Comparison of ENCODE assay signal across 10 cellular contexts in genomic region chr17:40070644-40070894, GRCh38. TPM values are rescaled to one million over a fixed set of nuclear protein-coding genes. Genes with fewer than 3 reads are reported as not detected.
DNase-seq lines count a peak whose midpoint lies in the region; ATAC-seq and TF ChIP-seq lines count a peak whose summit lies in the region.
"Had no signal": no experiment of that assay in that cellular context is flagged by ENCODE, and none has a peak within 500 bp of the region (broad histone marks: within the 10 kb centered on the region; RNA-seq: fewer than 3 reads in every experiment).

No MANE protein-coding gene starts in this region.

- no peaks in the 10 kb centered on the region for H3K27me3 ChIP-seq in lower lobe of right lung (ENCODE audit: low read depth)
- H3K27me3 ChIP-seq in stomach, result no peaks in the 10 kb centered on the region

- H3K27ac Mint-ChIP-seq in activated naive CD8-positive, alpha-beta T cell, result peak overlapping the region; percentile 61
- no peak overlapping the region for H3K27ac Mint-ChIP-seq in stimulated activated naive B cell treated with anti-CD40 and anti-IgM and Interleukin-4, amounts not matched to agents 10 μg/mL and 1 μg/mL and 100 μg/mL, for 72 hours

- TF ChIP-seq CTCF in lower lobe of right lung (IDR thresholded peaks at IDR 0.05), result no peak
- TF ChIP-seq CTCF in stomach (IDR thresholded peaks at IDR 0.05), result no peak

- H3K4me1 ChIP-seq in lower lobe of right lung, result peaks cover 94% of the 10 kb centered on the region
- H3K4me1 ChIP-seq in stomach, result peaks cover 88 to 100% (median 98%) of the 10 kb centered on the region in 4 donors

- H3K9me3 ChIP-seq in lower lobe of right lung (no peaks in the 10 kb centered on the region), stomach (no peaks in the 10 kb centered on the region)

- no peaks in the 10 kb centered on the region for H3K27me3 Mint-ChIP-seq in activated naive CD8-positive, alpha-beta T cell
- no peaks in the 10 kb centered on the region for H3K27me3 Mint-ChIP-seq in stimulated activated naive B cell treated with anti-CD40 and anti-IgM and Interleukin-4, amounts not matched to agents 10 μg/mL and 1 μg/mL and 100 μg/mL, for 72 hours

- intact Hi-C loops in lower lobe of right lung (cut with DNase I), result no loop called here
- intact Hi-C loops in stomach (cut with DNase I; ENCODE audit: low total_unique reads), result no loop called here

- WGBS in stomach, 5 donors, result 9 to 18% (median 16%) methylated on average over 3 of the region's 3 CpGs

- no peaks in the 10 kb centered on the region for H3K36me3 Mint-ChIP-seq in activated naive CD8-positive, alpha-beta T cell
- no peaks in the 10 kb centered on the region for H3K36me3 Mint-ChIP-seq in stimulated activated naive B cell treated with anti-CD40 and anti-IgM and Interleukin-4, amounts not matched to agents 10 μg/mL and 1 μg/mL and 100 μg/mL, for 72 hours

- DNase-seq in NCI-H1417 (lab: John Stamatoyannopoulos, UW), result peak in 2 of 3 experiments; percentile 53 to 72
- DNase-seq in NCI-H1417 treated with DMSO at 0.1 percent for 48 hours (lab: John Stamatoyannopoulos, UW), result no peak
- no peak for DNase-seq in lower lobe of right lung
- DNase-seq in stomach, result no peak
- no peak for DNase-seq in stimulated activated naive B cell treated with anti-CD40 and anti-IgM and Interleukin-4, amounts not matched to agents 10 μg/mL and 1 μg/mL and 100 μg/mL, for 72 hours
- DNase-seq in COLO668 (lab: John Stamatoyannopoulos, UW; ENCODE audit: unreplicated experiment), result no peak
- DNase-seq: occipital lobe, T-helper 9 cell had no signal

- H3K36me3 ChIP-seq in lower lobe of right lung (peaks cover 7% of the 10 kb centered on the region), stomach (peaks cover 5 to 10% (median 7%) of the 10 kb centered on the region in 4 donors)

- no peak for ATAC-seq in lower lobe of right lung
- ATAC-seq in HG03521 (IDR thresholded peaks at IDR 0.05; ENCODE audit: unreplicated experiment), result no peak
- no peak for ATAC-seq in stimulated activated naive B cell treated with anti-CD40 and anti-IgM and Interleukin-4, amounts not matched to agents 10 μg/mL and 1 μg/mL and 100 μg/mL, for 72 hours (replicated peaks)

- H3K4me3 Mint-ChIP-seq in activated naive CD8-positive, alpha-beta T cell, result peak overlapping the region; percentile 28
- H3K4me3 Mint-ChIP-seq in stimulated activated naive B cell treated with anti-CD40 and anti-IgM and Interleukin-4, amounts not matched to agents 10 μg/mL and 1 μg/mL and 100 μg/mL, for 72 hours, result no peak overlapping the region

- H3K9me3 Mint-ChIP-seq in activated naive CD8-positive, alpha-beta T cell (ENCODE audit: low read depth), result no peaks in the 10 kb centered on the region
- H3K9me3 Mint-ChIP-seq in stimulated activated naive B cell treated with anti-CD40 and anti-IgM and Interleukin-4, amounts not matched to agents 10 μg/mL and 1 μg/mL and 100 μg/mL, for 72 hours, result no peaks in the 10 kb centered on the region

- TF ChIP-seq POLR2A in stomach (IDR thresholded peaks at IDR 0.05), result no peak

- peak overlapping the region; percentile 43 for H3K4me3 ChIP-seq in lower lobe of right lung
- peak overlapping the region in 3 of 4 donors; percentile 29 to 41 (median 31) for H3K4me3 ChIP-seq in stomach

- H3K27ac ChIP-seq in lower lobe of right lung, result peak overlapping the region; percentile 84
- peak overlapping the region; percentile 90 to 98 (median 97) for H3K27ac ChIP-seq in stomach

- peaks cover 72% of the 10 kb centered on the region for H3K4me1 Mint-ChIP-seq in activated naive CD8-positive, alpha-beta T cell (ENCODE audit: low read depth)
- peaks cover 49 to 73% of the 10 kb centered on the region in 2 donors for H3K4me1 Mint-ChIP-seq in stimulated activated naive B cell treated with anti-CD40 and anti-IgM and Interleukin-4, amounts not matched to agents 10 μg/mL and 1 μg/mL and 100 μg/mL, for 72 hours

- no peak for TF ChIP-seq EP300 in stomach (IDR thresholded peaks at IDR 0.05)

RNA-seq across cellular contexts. Expression of gene THRA, which starts 7.8 kb away (rescaled TPM):
- total RNA-seq in lower lobe of right lung (50.1 TPM), stomach (10 to 100 TPM; 21.1 to 52.2 (median 38.4) TPM)
- 10 to 100 TPM; 21.4 to 37.0 (median 26.4) TPM for polyA plus RNA-seq in stomach

RNA-seq across cellular contexts. Expression of gene MED24, which starts 16.4 kb away (rescaled TPM):
- total RNA-seq in lower lobe of right lung, result 59.6 TPM
- 100 to 1,000 TPM in 2 of 5 donors, 10 to 100 TPM in 3; 55.4 to 336 (median 91.6) TPM for total RNA-seq in stomach
- 10 to 100 TPM; 24.1 to 49.5 (median 32.7) TPM for polyA plus RNA-seq in stomach

RNA-seq across cellular contexts. Expression of gene NR1D1, which starts 29.8 kb away (rescaled TPM):
- 20.1 TPM for total RNA-seq in lower lobe of right lung
- total RNA-seq in stomach, result 10 to 100 TPM in 2 of 5 donors, 1 to 10 TPM in 3; 2.8 to 14.9 (median 9.0) TPM
- polyA plus RNA-seq in stomach, result 10 to 100 TPM in 1 of 3 donors, 1 to 10 TPM in 2; 5.5 to 20.5 (median 9.6) TPM

RNA-seq across cellular contexts. Expression of gene MSL1, which starts 51.2 kb away (rescaled TPM):
- total RNA-seq in lower lobe of right lung (97.7 TPM), stomach (100 to 1,000 TPM in 2 of 5 donors, 10 to 100 TPM in 3; 47.1 to 322 (median 90.1) TPM)
- polyA plus RNA-seq in stomach, result 10 to 100 TPM; 29.3 to 63.8 (median 32.7) TPM

RNA-seq across cellular contexts. Expression of gene CSF3, which starts 55.3 kb away (rescaled TPM):
- total RNA-seq in lower lobe of right lung (1.9 TPM), stomach (1 to 10 TPM in 2 of 5 donors, under 1 TPM in 1, not detected in 2; 0.55 to 1.7 (median 1.2) TPM)
- polyA plus RNA-seq in stomach, result 10 to 100 TPM in 1 of 3 donors, 1 to 10 TPM in 2; 1.4 to 16.2 (median 4.0) TPM

Comparison
In these comparisons a context has a peak if more than half of its experiments do, and no peak if none do; other contexts are left out.
1. DNase-seq: peak in NCI-H1417 (2 of 3); none in NCI-H1417 treated with DMSO at 0.1 percent for 48 hours (single experiment), lower lobe of right lung (single experiment), stomach (single experiment), stimulated activated naive B cell treated with anti-CD40 and anti-IgM and Interleukin-4, amounts not matched to agents 10 μg/mL and 1 μg/mL and 100 μg/mL, for 72 hours (single experiment) and COLO668 (single experiment).